8 cellular contexts compared by ENCODE assay signal in the genomic region with DNA sequence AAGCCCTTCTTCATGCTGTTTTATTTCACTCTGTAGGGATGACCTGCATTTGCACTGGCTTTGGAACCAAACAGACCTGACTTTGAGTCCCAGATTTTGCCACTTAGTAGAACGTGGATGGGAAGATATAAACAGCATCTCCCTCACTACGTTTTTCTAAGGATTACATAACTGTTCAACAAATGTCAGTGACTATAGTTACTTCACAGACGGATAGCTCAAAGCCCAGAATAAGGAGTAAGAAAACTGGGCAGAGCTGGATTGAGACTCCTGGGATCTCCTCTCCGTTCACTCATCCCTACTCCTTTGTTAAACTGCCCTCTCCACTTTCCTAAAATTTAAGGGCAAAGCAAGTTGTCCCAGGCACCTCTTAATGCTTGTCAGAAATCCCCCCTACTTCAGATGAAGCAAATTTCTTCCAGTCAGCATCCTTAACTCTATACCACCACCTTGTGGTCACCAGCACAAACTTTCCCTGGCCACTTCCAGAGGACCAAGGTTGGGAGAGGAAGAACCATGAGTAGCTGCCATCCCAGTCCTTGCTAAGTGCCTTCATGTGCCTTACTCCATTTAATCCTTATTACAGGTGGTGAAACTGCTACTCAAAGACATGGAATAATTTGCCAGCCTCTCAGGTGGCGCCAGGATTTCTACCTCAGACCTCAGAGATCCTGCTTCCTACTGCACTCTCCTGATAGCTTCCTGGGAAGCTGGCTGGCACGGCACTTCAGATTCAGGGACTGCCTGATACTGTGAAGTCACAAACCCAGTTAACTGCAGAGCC. TPM values are rescaled to one million over a fixed set of nuclear protein-coding genes. Genes with fewer than 3 reads are reported as not detected.
DNase-seq lines count a peak whose midpoint lies in the region; ATAC-seq and TF ChIP-seq lines count a peak whose summit lies in the region.

No MANE protein-coding gene starts in this region.

- CTCF ChIA-PET in activated CD4-positive, alpha-beta T cell treated with anti-CD3 and anti-CD28 coated beads, Interleukin-2, amount 10 ng/mL, durations not matched to agents 7 days and 5 days (lab: Charles Lee) = interaction anchor here (0.5 to 3.8 kb wide), 21 partner anchors 9 to 566 kb away, joined by 3 to 13 read pairs (median 4); a partner anchor contains a TSS
- CTCF ChIA-PET in RWPE1 (lab: Yijun Ruan, JAX) = interaction anchor here (0.7 to 3.6 kb wide), 27 partner anchors 10 to 1442 kb away, joined by 3 to 58 read pairs (median 4); a partner anchor contains a TSS

- H3K36me3 ChIP-seq in left lung = peaks cover 0 to 27% of the 10 kb centered on the region in 2 donors

- H3K27me3 Mint-ChIP-seq in activated CD4-positive, alpha-beta T cell treated with anti-CD3 and anti-CD28 coated beads, Interleukin-2, amount 10 ng/mL, durations not matched to agents 7 days and 5 days = no peaks in the 10 kb centered on the region
- H3K27me3 Mint-ChIP-seq in activated T-helper 2 cell treated with anti-CD3 and anti-CD28 coated beads, Interferon-gamma antibody, Interleukin-2, Interleukin-4, amounts not matched to agents 10 μg/mL and 5 μg/mL and 100 μg/mL, durations not matched to agents 14 hours and 24 hours and 36 hours (ENCODE audit: low read depth) = no peaks in the 10 kb centered on the region

- H3K27ac ChIP-seq in RWPE1 (peak overlapping the region; percentile 91), coronary artery (no peak overlapping the region), left lung (no peak overlapping the region)

- TF ChIP-seq CTCF in RWPE1 (conservative IDR thresholded peaks at IDR 0.05; ENCODE audit: low read depth) = peak; percentile 90
- peak; percentile 31 for TF ChIP-seq CTCF in coronary artery (IDR thresholded peaks at IDR 0.05)
- peak; percentile 59 to 79 for TF ChIP-seq CTCF in left lung (IDR thresholded peaks at IDR 0.05)

- intact Hi-C loops in left lung (cut with DNase I) = loop anchor here in 1 of 2 donors (5.0 kb wide), 1 partner anchor 51 kb away; no protein-coding TSS in a partner anchor
- intact Hi-C loops in activated T-helper 2 cell treated with anti-CD3 and anti-CD28 coated beads, Interferon-gamma antibody, Interleukin-2, Interleukin-4, amounts not matched to agents 10 μg/mL and 5 μg/mL and 100 μg/mL, durations not matched to agents 14 hours and 24 hours and 36 hours (cut with micrococcal nuclease) = loop anchor here (1.0 kb wide), 1 partner anchor 53 kb away; no protein-coding TSS in a partner anchor

- H3K27ac Mint-ChIP-seq in activated CD4-positive, alpha-beta T cell treated with anti-CD3 and anti-CD28 coated beads, Interleukin-2, amount 10 ng/mL, durations not matched to agents 7 days and 5 days = no peak overlapping the region
- no peak overlapping the region for H3K27ac Mint-ChIP-seq in activated T-helper 2 cell treated with anti-CD3 and anti-CD28 coated beads, Interferon-gamma antibody, Interleukin-2, Interleukin-4, amounts not matched to agents 10 μg/mL and 5 μg/mL and 100 μg/mL, durations not matched to agents 14 hours and 24 hours and 36 hours

- peaks cover 13% of the 10 kb centered on the region for H3K36me3 Mint-ChIP-seq in activated CD4-positive, alpha-beta T cell treated with anti-CD3 and anti-CD28 coated beads, Interleukin-2, amount 10 ng/mL, durations not matched to agents 7 days and 5 days (ENCODE audit: low read depth)
- H3K36me3 Mint-ChIP-seq in activated T-helper 2 cell treated with anti-CD3 and anti-CD28 coated beads, Interferon-gamma antibody, Interleukin-2, Interleukin-4, amounts not matched to agents 10 μg/mL and 5 μg/mL and 100 μg/mL, durations not matched to agents 14 hours and 24 hours and 36 hours (ENCODE audit: low read depth) = peaks cover 21% of the 10 kb centered on the region

- ATAC-seq in left lung = peak; percentile 89

- H3K4me3 Mint-ChIP-seq in activated CD4-positive, alpha-beta T cell treated with anti-CD3 and anti-CD28 coated beads, Interleukin-2, amount 10 ng/mL, durations not matched to agents 7 days and 5 days = no peak overlapping the region
- H3K4me3 Mint-ChIP-seq in activated T-helper 2 cell treated with anti-CD3 and anti-CD28 coated beads, Interferon-gamma antibody, Interleukin-2, Interleukin-4, amounts not matched to agents 10 μg/mL and 5 μg/mL and 100 μg/mL, durations not matched to agents 14 hours and 24 hours and 36 hours (ENCODE audit: low read depth) = no peak overlapping the region

- no peaks in the 10 kb centered on the region for H3K9me3 Mint-ChIP-seq in activated CD4-positive, alpha-beta T cell treated with anti-CD3 and anti-CD28 coated beads, Interleukin-2, amount 10 ng/mL, durations not matched to agents 7 days and 5 days
- no peaks in the 10 kb centered on the region for H3K9me3 Mint-ChIP-seq in activated T-helper 2 cell treated with anti-CD3 and anti-CD28 coated beads, Interferon-gamma antibody, Interleukin-2, Interleukin-4, amounts not matched to agents 10 μg/mL and 5 μg/mL and 100 μg/mL, durations not matched to agents 14 hours and 24 hours and 36 hours

- peaks cover 3 to 14% of the 10 kb centered on the region in 2 donors for H3K4me1 ChIP-seq in left lung

- H3K4me3 ChIP-seq in coronary artery (no peak overlapping the region), left lung (no peak overlapping the region)

- no peaks in the 10 kb centered on the region for H3K4me1 Mint-ChIP-seq in activated CD4-positive, alpha-beta T cell treated with anti-CD3 and anti-CD28 coated beads, Interleukin-2, amount 10 ng/mL, durations not matched to agents 7 days and 5 days
- peaks cover 3% of the 10 kb centered on the region for H3K4me1 Mint-ChIP-seq in activated T-helper 2 cell treated with anti-CD3 and anti-CD28 coated beads, Interferon-gamma antibody, Interleukin-2, Interleukin-4, amounts not matched to agents 10 μg/mL and 5 μg/mL and 100 μg/mL, durations not matched to agents 14 hours and 24 hours and 36 hours (ENCODE audit: low read depth)

- no peaks in the 10 kb centered on the region for H3K9me3 ChIP-seq in left lung

- POLR2A ChIA-PET in activated CD4-positive, alpha-beta T cell treated with anti-CD3 and anti-CD28 coated beads, Interleukin-2, amount 10 ng/mL, durations not matched to agents 7 days and 5 days (lab: Charles Lee) = no interaction called here
- POLR2A ChIA-PET in RWPE1 (lab: Yijun Ruan, JAX; ENCODE audit: low non-redundant PET) = interaction anchor here (0.7 to 2.7 kb wide), 6 partner anchors 11 to 55 kb away, joined by 3 to 24 read pairs (median 4); a partner anchor contains a TSS

- DNase-seq in activated CD4-positive, alpha-beta T cell treated with anti-CD3 and anti-CD28 coated beads, Interleukin-2, amount 10 ng/mL, durations not matched to agents 7 days and 5 days = peak; percentile 38
- DNase-seq in activated CD4-positive, alpha-beta T cell treated with anti-CD3 and anti-CD28 coated beads, Interleukin-2, amount 50 U/mL, for 1 hour = no peak
- DNase-seq in Kasumi-1 (lab: John Stamatoyannopoulos, UW) = peak; percentile 83 to 84
- DNase-seq in RWPE1 (ENCODE audit: low spot score) = peak; percentile 86
- DNase-seq in coronary artery (ENCODE audit: low spot score) = no peak
- DNase-seq in left lung = no peak
- peak; percentile 54 for DNase-seq in stromal cell of bone marrow (ENCODE audit: low read depth)
- no peak for DNase-seq in activated T-helper 2 cell treated with anti-CD3 and anti-CD28 coated beads, Interferon-gamma antibody, Interleukin-2, Interleukin-4, amounts not matched to agents 10 μg/mL and 5 μg/mL and 100 μg/mL, durations not matched to agents 14 hours and 24 hours and 36 hours (ENCODE audit: low spot score)

- no peaks in the 10 kb centered on the region for H3K27me3 ChIP-seq in left lung

RNA-seq across cellular contexts. Expression of a gene that starts 38.4 kb away (rescaled TPM):
- 1 to 10 TPM in 1 of 2 experiments, under 1 TPM in 1; 0.97 to 1.1 TPM for total RNA-seq in activated CD4-positive, alpha-beta T cell treated with anti-CD3 and anti-CD28 coated beads, Interleukin-2, amount 10 ng/mL, durations not matched to agents 7 days and 5 days
- 10 to 100 TPM; 42.3 to 92.6 TPM for total RNA-seq in left lung
- 41.9 and 43.0 TPM in 2 replicates for total RNA-seq in activated T-helper 2 cell treated with anti-CD3 and anti-CD28 coated beads, Interferon-gamma antibody, Interleukin-2, Interleukin-4, amounts not matched to agents 10 μg/mL and 5 μg/mL and 100 μg/mL, durations not matched to agents 14 hours and 24 hours and 36 hours

RNA-seq across cellular contexts. Expression of a gene that starts 39.4 kb away (rescaled TPM):
- 10 to 100 TPM; 65.3 to 72.1 TPM for total RNA-seq in activated CD4-positive, alpha-beta T cell treated with anti-CD3 and anti-CD28 coated beads, Interleukin-2, amount 10 ng/mL, durations not matched to agents 7 days and 5 days
- total RNA-seq in left lung = 100 to 1,000 TPM; 107 to 112 TPM
- total RNA-seq in activated T-helper 2 cell treated with anti-CD3 and anti-CD28 coated beads, Interferon-gamma antibody, Interleukin-2, Interleukin-4, amounts not matched to agents 10 μg/mL and 5 μg/mL and 100 μg/mL, durations not matched to agents 14 hours and 24 hours and 36 hours = 169 and 170 TPM in 2 replicates

Comparison
In these comparisons a context has a peak if more than half of its experiments do, and no peak if none do; other contexts are left out.
1. DNase-seq: peak in activated CD4-positive, alpha-beta T cell treated with anti-CD3 and anti-CD28 coated beads, Interleukin-2, amount 10 ng/mL, durations not matched to agents 7 days and 5 days (single experiment), Kasumi-1 (2 of 2), RWPE1 (single experiment) and stromal cell of bone marrow (single experiment); none in activated CD4-positive, alpha-beta T cell treated with anti-CD3 and anti-CD28 coated beads, Interleukin-2, amount 50 U/mL, for 1 hour (single experiment), coronary artery (single experiment), left lung (0 of 2) and activated T-helper 2 cell treated with anti-CD3 and anti-CD28 coated beads, Interferon-gamma antibody, Interleukin-2, Interleukin-4, amounts not matched to agents 10 μg/mL and 5 μg/mL and 100 μg/mL, durations not matched to agents 14 hours and 24 hours and 36 hours (single experiment).
2. CTCF ChIP-seq: peak in every context shown above with its lines; median percentile 90 in RWPE1; 69 in left lung; 31 in coronary artery.
3. RNA of a gene that starts 38.4 kb away (total RNA-seq): 42.3 to 92.6 TPM in left lung and 41.9 to 43.0 TPM in activated T-helper 2 cell treated with anti-CD3 and anti-CD28 coated beads, Interferon-gamma antibody, Interleukin-2, Interleukin-4, amounts not matched to agents 10 μg/mL and 5 μg/mL and 100 μg/mL, durations not matched to agents 14 hours and 24 hours and 36 hours; 0.97 to 1.1 TPM in activated CD4-positive, alpha-beta T cell treated with anti-CD3 and anti-CD28 coated beads, Interleukin-2, amount 10 ng/mL, durations not matched to agents 7 days and 5 days; every median in the first group is over 10 times any median in the second.